Comparison of ENCODE assay signal across 8 cellular contexts in genomic region chr17:27471321-27472269, GRCh38. TPM values are rescaled to one million over a fixed set of nuclear protein-coding genes. Genes with fewer than 3 reads are reported as not detected.
DNase-seq lines count a peak whose midpoint lies in the region; ATAC-seq and TF ChIP-seq lines count a peak whose summit lies in the region.

No MANE protein-coding gene starts in this region.

- H2BK12ac ChIP-seq in mesenchymal stem cell (ENCODE audit: low read length in 2 of 2) = no peak overlapping the region

- no peak overlapping the region for H2BK15ac ChIP-seq in mesenchymal stem cell (ENCODE audit: low read depth, poor library complexity, severe bottlenecking)

- no peak overlapping the region for H3K9ac ChIP-seq in mesenchymal stem cell (ENCODE audit: low read length)

- peak overlapping the region; percentile 100 for H3K27ac Mint-ChIP-seq in activated T-cell treated with anti-CD3 and anti-CD28 coated beads, Interleukin-2, amount 50 U/mL, for 24 hours

- peak overlapping the region; percentile 39 for H3K27ac ChIP-seq in mesenchymal stem cell (ENCODE audit: low read length, poor library complexity, severe bottlenecking)
- H3K27ac ChIP-seq in left lung = no peak overlapping the region
- H3K27ac ChIP-seq in stomach = peak overlapping the region in 1 of 5 donors; percentile 42

- peaks cover 97% of the 10 kb centered on the region for H3K4me1 Mint-ChIP-seq in activated T-cell treated with anti-CD3 and anti-CD28 coated beads, Interleukin-2, amount 50 U/mL, for 24 hours (ENCODE audit: low read depth)

- H3K23ac ChIP-seq in mesenchymal stem cell (ENCODE audit: low read length in 2 of 2) = no peak overlapping the region

- no peaks in the 10 kb centered on the region for H3K9me3 ChIP-seq in mesenchymal stem cell (ENCODE audit: control insufficient read depth, low read length)
- no peaks in the 10 kb centered on the region for H3K9me3 ChIP-seq in left lung
- H3K9me3 ChIP-seq in stomach = no peaks in the 10 kb centered on the region

- peak overlapping the region; percentile 75 for H3K4me3 Mint-ChIP-seq in activated T-cell treated with anti-CD3 and anti-CD28 coated beads, Interleukin-2, amount 50 U/mL, for 24 hours

- TF ChIP-seq CTCF in left lung (IDR thresholded peaks at IDR 0.05) = no peak
- TF ChIP-seq CTCF in stomach (IDR thresholded peaks at IDR 0.05) = no peak

- no peak for TF ChIP-seq EP300 in stomach (IDR thresholded peaks at IDR 0.05)

- no peak overlapping the region for H2BK120ac ChIP-seq in mesenchymal stem cell (ENCODE audit: low read depth, low read length)

- ATAC-seq in left cardiac atrium (peak; percentile 56 to 85), Right ventricle myocardium inferior (no peak), HG03565 (IDR thresholded peaks at IDR 0.05; ENCODE audit: unreplicated experiment) (peak; percentile 65), left lung (no peak)

- H2AFZ ChIP-seq in mesenchymal stem cell (ENCODE audit: low read depth, low read length) = no peak overlapping the region

- no peak overlapping the region for H2BK5ac ChIP-seq in mesenchymal stem cell (ENCODE audit: low read depth, low read length, poor library complexity, severe bottlenecking)

- H3K36me3 ChIP-seq in mesenchymal stem cell (ENCODE audit: control insufficient read depth in 1 of 2, insufficient read depth in 2 of 2, low read depth in 1 of 2, low read length in 2 of 2) (no peaks in the 10 kb centered on the region), left lung (no peaks in the 10 kb centered on the region), stomach (no peaks in the 10 kb centered on the region)

- H4K8ac ChIP-seq in mesenchymal stem cell (ENCODE audit: low read length) = no peak overlapping the region

- intact Hi-C loops in left cardiac atrium (cut with DNase I) (no loop called here), Right ventricle myocardium inferior (cut with DNase I) (loop anchor here (5.0 kb wide), 1 partner anchor 91 kb away; no protein-coding TSS in a partner anchor), left lung (cut with DNase I) (loop anchor here in 1 of 2 donors (10.0 kb wide), 1 partner anchor 53 kb away; no protein-coding TSS in a partner anchor), stomach (cut with DNase I; ENCODE audit: low total_unique reads) (no loop called here)

- no peaks in the 10 kb centered on the region for H3K9me3 Mint-ChIP-seq in activated T-cell treated with anti-CD3 and anti-CD28 coated beads, Interleukin-2, amount 50 U/mL, for 24 hours

- peaks cover 43% of the 10 kb centered on the region for H3K36me3 Mint-ChIP-seq in activated T-cell treated with anti-CD3 and anti-CD28 coated beads, Interleukin-2, amount 50 U/mL, for 24 hours (ENCODE audit: low read depth)

- TF ChIP-seq POLR2A in stomach (IDR thresholded peaks at IDR 0.05) = no peak

- DNase-seq in left cardiac atrium (no peak), Right ventricle myocardium inferior (ENCODE audit: missing footprints) (no peak), mesenchymal stem cell (no peak), left lung (no peak), NCI-H2107 (lab: John Stamatoyannopoulos, UW) (no peak), stomach (no peak)
- peak; percentile 86 for DNase-seq in activated T-cell treated with anti-CD3 and anti-CD28 coated beads, Interleukin-2, amount 50 U/mL, for 24 hours

- peak overlapping the region in 1 of 2 experiments; percentile 4 for H3K4me3 ChIP-seq in mesenchymal stem cell (ENCODE audit: insufficient read depth in 1 of 2, low read depth in 1 of 2, low read length in 2 of 2)
- no peak overlapping the region for H3K4me3 ChIP-seq in left lung
- no peak overlapping the region for H3K4me3 ChIP-seq in stomach

- WGBS in mesenchymal stem cell = 95% methylated on average over 13 of the region's 14 CpGs
- WGBS in stomach, 5 donors = 75 to 86% (median 82%) methylated on average over 14 of the region's 14 CpGs

- no peak overlapping the region for H4K91ac ChIP-seq in mesenchymal stem cell (ENCODE audit: low read length)

- H3K4me2 ChIP-seq in mesenchymal stem cell (ENCODE audit: low read length, poor library complexity, severe bottlenecking) = peak overlapping the region; percentile 24

- no peak overlapping the region for H3K18ac ChIP-seq in mesenchymal stem cell (ENCODE audit: low read depth in 1 of 2, low read length in 2 of 2)

- peaks cover 21% of the 10 kb centered on the region for H3K4me1 ChIP-seq in mesenchymal stem cell (ENCODE audit: control insufficient read depth, insufficient read depth, low read depth, low read length)
- H3K4me1 ChIP-seq in left lung = peaks cover 7 to 59% of the 10 kb centered on the region in 2 donors
- peaks cover 27 to 59% (median 44%) of the 10 kb centered on the region in 4 donors for H3K4me1 ChIP-seq in stomach

- H3K27me3 Mint-ChIP-seq in activated T-cell treated with anti-CD3 and anti-CD28 coated beads, Interleukin-2, amount 50 U/mL, for 24 hours = no peaks in the 10 kb centered on the region

- H3K27me3 ChIP-seq in mesenchymal stem cell (ENCODE audit: control insufficient read depth in 1 of 2, insufficient read depth in 1 of 2, low read length in 2 of 2) (no peaks in the 10 kb centered on the region), left lung (no peaks in the 10 kb centered on the region), stomach (no peaks in the 10 kb centered on the region)

- peak overlapping the region in 1 of 2 experiments; percentile 79 for H3K14ac ChIP-seq in mesenchymal stem cell (ENCODE audit: low read length in 2 of 2)

- peaks cover 29% of the 10 kb centered on the region for H3K79me1 ChIP-seq in mesenchymal stem cell (replicated peaks; ENCODE audit: low read length, poor library complexity, severe bottlenecking)

- H3K4ac ChIP-seq in mesenchymal stem cell (ENCODE audit: low read depth in 1 of 2, low read length in 2 of 2) = no peak overlapping the region

- peak overlapping the region; percentile 74 for H2AK5ac ChIP-seq in mesenchymal stem cell (ENCODE audit: low read length, severe bottlenecking)

RNA-seq across cellular contexts. Expression of gene KSR1, which starts 15.3 kb away (rescaled TPM):
- 10 to 100 TPM; 15.5 to 23.8 TPM for total RNA-seq in left cardiac atrium
- total RNA-seq in Right ventricle myocardium inferior = 9.5 TPM
- polyA plus RNA-seq in mesenchymal stem cell (2013, experiment 1 of 2) = 20.6 TPM
- 20.0 TPM for polyA plus RNA-seq in mesenchymal stem cell (2013, experiment 2 of 2)
- 10 to 100 TPM; 35.0 to 47.5 TPM for total RNA-seq in left lung
- total RNA-seq in stomach = 10 to 100 TPM in 3 of 5 donors, 1 to 10 TPM in 2; 2.7 to 32.1 (median 15.1) TPM
- 10 to 100 TPM; 11.6 to 21.2 (median 12.1) TPM for polyA plus RNA-seq in stomach

Comparison
In these comparisons a context has a peak if more than half of its experiments do, and no peak if none do; other contexts are left out.
1. ATAC-seq: peak in left cardiac atrium (2 of 2) and HG03565 (single experiment); none in Right ventricle myocardium inferior (single experiment) and left lung (single experiment).